ENCODE assay signal across 22 cellular contexts in the genomic region with DNA sequence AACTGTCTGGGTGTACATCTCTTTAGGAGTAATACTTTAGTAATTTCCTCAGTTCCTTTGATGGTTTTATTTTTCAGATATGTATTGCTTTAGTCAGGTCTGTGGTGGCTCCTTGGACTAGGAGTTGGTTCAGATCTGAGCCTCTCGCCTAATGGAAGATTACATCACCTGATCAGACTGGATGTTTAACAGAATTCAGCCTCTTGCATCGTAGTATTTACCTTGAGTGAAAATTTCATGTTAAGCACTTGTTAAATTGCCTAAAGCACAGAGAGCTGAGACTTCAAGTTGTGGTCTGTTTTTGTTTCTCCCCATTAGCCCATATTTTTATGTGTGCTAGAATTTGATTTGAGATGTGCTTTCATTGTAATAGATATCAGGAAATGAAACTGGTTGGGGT.
"Had no signal": no experiment of that assay in that cellular context is flagged by ENCODE, and none has a peak within 500 bp of the region (broad histone marks: within the 10 kb centered on the region; RNA-seq: fewer than 3 reads in every experiment).

No MANE protein-coding gene starts in this region.

- ATAC-seq: heart right ventricle; lower lobe of right lung; natural killer cell; stimulated activated naive B cell treated with anti-CD40 and anti-IgM and Interleukin-4, amounts not matched to agents 10 μg/mL and 1 μg/mL and 100 μg/mL, for 72 hours; stimulated activated naive CD8-positive, alpha-beta T cell treated with anti-CD3 and anti-CD28 coated beads, Interleukin-15, amount 100 ng/mL, for 72 hours had no signal

- H3K27ac Mint-ChIP-seq: endodermal cell; memory B cell; mesothelial cell of epicardium; natural killer cell; stimulated activated naive B cell treated with anti-CD40 and anti-IgM and Interleukin-4, amounts not matched to agents 10 μg/mL and 1 μg/mL and 100 μg/mL, for 72 hours; stimulated activated naive CD8-positive, alpha-beta T cell treated with anti-CD3 and anti-CD28 coated beads, Interleukin-15, amount 100 ng/mL, for 72 hours; type B pancreatic cell had no signal

- H3K27me3 Mint-ChIP-seq: memory B cell; stimulated activated naive B cell treated with anti-CD40 and anti-IgM and Interleukin-4, amounts not matched to agents 10 μg/mL and 1 μg/mL and 100 μg/mL, for 72 hours; type B pancreatic cell had no signal

- H3K36me3 ChIP-seq: heart right ventricle, left ventricle myocardium inferior, lower lobe of right lung, sigmoid colon, thyroid gland, uterus had no signal

- H3K9me3 Mint-ChIP-seq: endodermal cell, memory B cell, type B pancreatic cell had no signal

- H3K36me3 Mint-ChIP-seq: memory B cell; mesothelial cell of epicardium; natural killer cell; stimulated activated naive B cell treated with anti-CD40 and anti-IgM and Interleukin-4, amounts not matched to agents 10 μg/mL and 1 μg/mL and 100 μg/mL, for 72 hours; type B pancreatic cell had no signal

- H3K4me3 Mint-ChIP-seq: endodermal cell; memory B cell; mesothelial cell of epicardium; natural killer cell; neural crest cell; stimulated activated naive B cell treated with anti-CD40 and anti-IgM and Interleukin-4, amounts not matched to agents 10 μg/mL and 1 μg/mL and 100 μg/mL, for 72 hours; stimulated activated naive CD8-positive, alpha-beta T cell treated with anti-CD3 and anti-CD28 coated beads, Interleukin-15, amount 100 ng/mL, for 72 hours; type B pancreatic cell had no signal

- H3K27ac ChIP-seq: heart right ventricle, left ventricle myocardium inferior, lower lobe of right lung, sigmoid colon, skin epidermis, thyroid gland, uterus had no signal

- H3K4me3 ChIP-seq: coronary artery, heart right ventricle, left ventricle myocardium inferior, lower lobe of right lung, sigmoid colon, skin epidermis, thyroid gland, uterus had no signal

- H3K9me3 ChIP-seq: heart right ventricle, left ventricle myocardium inferior, lower lobe of right lung, sigmoid colon, thyroid gland, uterus had no signal

- H3K4me1 Mint-ChIP-seq: endodermal cell; memory B cell; natural killer cell; neural crest cell; stimulated activated naive B cell treated with anti-CD40 and anti-IgM and Interleukin-4, amounts not matched to agents 10 μg/mL and 1 μg/mL and 100 μg/mL, for 72 hours; stimulated activated naive CD8-positive, alpha-beta T cell treated with anti-CD3 and anti-CD28 coated beads, Interleukin-15, amount 100 ng/mL, for 72 hours had no signal

- DNase-seq: effector CD4-positive, alpha-beta T cell; endodermal cell; erythroblast; foreskin melanocyte; heart right ventricle; left ventricle myocardium inferior; lower lobe of right lung; natural killer cell; posterior cingulate gyrus; sigmoid colon; stimulated activated CD4-positive, alpha-beta T cell treated with anti-CD3 and anti-CD28 coated beads, Interleukin-2, amount 100 ng/mL, for 24 hours; stimulated activated CD4-positive, alpha-beta T cell treated with anti-CD3 and anti-CD28 coated beads, Interleukin-4, amount 100 ng/mL, for 4 hours; stimulated activated naive B cell treated with anti-CD40 and anti-IgM and Interleukin-4, amounts not matched to agents 10 μg/mL and 1 μg/mL and 100 μg/mL, for 72 hours; stimulated activated naive CD8-positive, alpha-beta T cell treated with anti-CD3 and anti-CD28 coated beads, Interleukin-15, amount 100 ng/mL, for 72 hours; uterus had no signal

- H3K27me3 ChIP-seq: heart right ventricle, sigmoid colon, thyroid gland, uterus had no signal

- H3K4me1 ChIP-seq: heart right ventricle, left ventricle myocardium inferior, lower lobe of right lung, thyroid gland, uterus had no signal
